15 cellular contexts compared by ENCODE assay signal in the genomic region with DNA sequence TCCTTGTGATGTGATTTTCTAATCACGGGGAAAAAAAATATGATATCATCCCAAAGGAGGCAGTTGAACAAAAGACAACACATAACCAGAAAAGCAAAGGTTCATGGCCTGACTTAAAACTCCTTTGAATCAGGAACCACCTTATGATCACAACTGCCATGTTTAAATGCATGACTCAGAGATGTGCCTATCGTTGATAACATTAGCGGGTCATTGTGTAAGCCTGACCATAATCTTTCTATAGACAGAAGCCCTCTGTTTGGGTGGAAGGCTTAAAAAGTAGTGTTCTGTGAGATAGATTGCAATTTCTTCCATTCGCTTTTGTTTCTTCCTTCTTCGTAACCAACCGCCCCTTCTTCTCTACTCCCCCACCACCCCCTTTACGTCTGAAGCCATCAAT.
DNase-seq lines count a peak whose midpoint lies in the region; ATAC-seq and TF ChIP-seq lines count a peak whose summit lies in the region.
"Had no signal": no experiment of that assay in that cellular context is flagged by ENCODE, and none has a peak within 500 bp of the region (broad histone marks: within the 10 kb centered on the region; RNA-seq: fewer than 3 reads in every experiment).

No MANE protein-coding gene starts in this region.

- no peaks in the 10 kb centered on the region for H3K36me3 ChIP-seq in H7 (replicated peaks; ENCODE audit: control insufficient read depth, insufficient read depth, low read length)
- H3K36me3 ChIP-seq in neuron (ENCODE audit: insufficient read depth, low read length) = no peaks in the 10 kb centered on the region

- H3K27ac ChIP-seq in dorsolateral prefrontal cortex = peak overlapping the region in 3 of 59 donors; percentile 8 to 21 (median 19)
- H3K27ac ChIP-seq: C4-2B had no signal

- no peak overlapping the region for H2AFZ ChIP-seq in neuron (ENCODE audit: low read depth, low read length)

- TF ChIP-seq CTCF in dorsolateral prefrontal cortex (IDR thresholded peaks at IDR 0.05 in 54 of 56, conservative IDR thresholded peaks at IDR 0.05 in 2 of 56; ENCODE audit: low read depth in 1 of 56, partially characterized antibody in 56 of 56) (no peak), type B pancreatic cell (conservative IDR thresholded peaks at IDR 0.05) (no peak)

- H3K4me1 ChIP-seq in neuron (ENCODE audit: insufficient read depth, low read length) = peaks cover 44% of the 10 kb centered on the region
- H3K4me1 ChIP-seq: Caco-2 had no signal

- H3K27me3 ChIP-seq in H7 (ENCODE audit: control insufficient read depth, insufficient read depth, low read length) (no peaks in the 10 kb centered on the region), dorsolateral prefrontal cortex (no peaks in the 10 kb centered on the region), neuron (ENCODE audit: insufficient read depth, low read length) (no peaks in the 10 kb centered on the region)

- ATAC-seq in SK-N-SH treated with all-trans-retinoic acid at 6 μM for 48 hours = no peak
- no peak for ATAC-seq in HG02970 (IDR thresholded peaks at IDR 0.05; ENCODE audit: low FRiP score, unreplicated experiment)
- ATAC-seq: HCT116, Panc1 had no signal

- DNase-seq in H7 (peak; percentile 7), SK-MEL-5 (ENCODE audit: low read depth, low spot score) (peak; percentile 100), dorsolateral prefrontal cortex (no peak), type B pancreatic cell (ENCODE audit: extremely low spot score, unreplicated experiment) (no peak)
- DNase-seq: Caco-2, DMS153, NCI-H187 treated with DMSO at 0.1 percent for 48 hours, Right ventricle myocardium superior, SK-N-SH had no signal

- in situ Hi-C loops in SK-MEL-5 (cut with HindIII; ENCODE audit: low pct_unique_long_range_greater_than_20kb, low sequenced_read_pairs) = no loop called here

- no peaks in the 10 kb centered on the region for H3K36me3 Mint-ChIP-seq in type B pancreatic cell

- no peaks in the 10 kb centered on the region for H3K27me3 Mint-ChIP-seq in type B pancreatic cell

- intact Hi-C loops in dorsolateral prefrontal cortex (cut with DNase I) = no loop called here

- H3K4me3 ChIP-seq in H7 (ENCODE audit: insufficient read depth, low read depth, low read length) (no peak overlapping the region), dorsolateral prefrontal cortex (peak overlapping the region in 35 of 59 donors; percentile 3 to 49 (median 29)), neuron (ENCODE audit: low read length) (peak overlapping the region; percentile 14)

- no peak overlapping the region for H3K27ac Mint-ChIP-seq in type B pancreatic cell

- H3K4me3 Mint-ChIP-seq in type B pancreatic cell = no peak overlapping the region

- no peaks in the 10 kb centered on the region for H3K9me3 Mint-ChIP-seq in type B pancreatic cell

- H3K4me1 Mint-ChIP-seq in type B pancreatic cell (ENCODE audit: unreplicated experiment) = peaks cover 8% of the 10 kb centered on the region

- H3K9me3 ChIP-seq in neuron (ENCODE audit: low read length) = no peaks in the 10 kb centered on the region
- H3K9me3 ChIP-seq: Caco-2, SK-N-SH had no signal

TF ChIP-seq in SK-N-SH treated with all-trans-retinoic acid at 6 μM for 48 hours, 23 proteins besides CTCF, POLR2A, EP300 and RAD21:
- TF ChIP-seq, protein P1, sequence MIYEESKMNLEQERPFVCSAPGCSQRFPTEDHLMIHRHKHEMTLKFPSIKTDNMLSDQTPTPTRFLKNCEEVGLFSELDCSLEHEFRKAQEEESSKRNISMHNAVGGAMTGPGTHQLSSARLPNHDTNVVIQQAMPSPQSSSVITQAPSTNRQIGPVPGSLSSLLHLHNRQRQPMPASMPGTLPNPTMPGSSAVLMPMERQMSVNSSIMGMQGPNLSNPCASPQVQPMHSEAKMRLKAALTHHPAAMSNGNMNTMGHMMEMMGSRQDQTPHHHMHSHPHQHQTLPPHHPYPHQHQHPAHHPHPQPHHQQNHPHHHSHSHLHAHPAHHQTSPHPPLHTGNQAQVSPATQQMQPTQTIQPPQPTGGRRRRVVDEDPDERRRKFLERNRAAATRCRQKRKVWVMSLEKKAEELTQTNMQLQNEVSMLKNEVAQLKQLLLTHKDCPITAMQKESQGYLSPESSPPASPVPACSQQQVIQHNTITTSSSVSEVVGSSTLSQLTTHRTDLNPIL (CRISPR knock-in tag; IDR thresholded peaks at IDR 0.05; ENCODE audit: low read depth) = no peak
- TF ChIP-seq ZNF565 (CRISPR knock-in tag; conservative IDR thresholded peaks at IDR 0.05; ENCODE audit: low read depth) = no peak
- TF ChIP-seq ZFP30 (CRISPR knock-in tag; IDR thresholded peaks at IDR 0.05) = no peak
- TF ChIP-seq, protein P2, sequence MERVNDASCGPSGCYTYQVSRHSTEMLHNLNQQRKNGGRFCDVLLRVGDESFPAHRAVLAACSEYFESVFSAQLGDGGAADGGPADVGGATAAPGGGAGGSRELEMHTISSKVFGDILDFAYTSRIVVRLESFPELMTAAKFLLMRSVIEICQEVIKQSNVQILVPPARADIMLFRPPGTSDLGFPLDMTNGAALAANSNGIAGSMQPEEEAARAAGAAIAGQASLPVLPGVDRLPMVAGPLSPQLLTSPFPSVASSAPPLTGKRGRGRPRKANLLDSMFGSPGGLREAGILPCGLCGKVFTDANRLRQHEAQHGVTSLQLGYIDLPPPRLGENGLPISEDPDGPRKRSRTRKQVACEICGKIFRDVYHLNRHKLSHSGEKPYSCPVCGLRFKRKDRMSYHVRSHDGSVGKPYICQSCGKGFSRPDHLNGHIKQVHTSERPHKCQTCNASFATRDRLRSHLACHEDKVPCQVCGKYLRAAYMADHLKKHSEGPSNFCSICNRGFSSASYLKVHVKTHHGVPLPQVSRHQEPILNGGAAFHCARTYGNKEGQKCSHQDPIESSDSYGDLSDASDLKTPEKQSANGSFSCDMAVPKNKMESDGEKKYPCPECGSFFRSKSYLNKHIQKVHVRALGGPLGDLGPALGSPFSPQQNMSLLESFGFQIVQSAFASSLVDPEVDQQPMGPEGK (CRISPR knock-in tag; IDR thresholded peaks at IDR 0.05; ENCODE audit: borderline replicate concordance) = no peak
- TF ChIP-seq TCF4 (CRISPR knock-in tag; IDR thresholded peaks at IDR 0.05; ENCODE audit: borderline replicate concordance) = no peak
- TF ChIP-seq, protein P3, sequence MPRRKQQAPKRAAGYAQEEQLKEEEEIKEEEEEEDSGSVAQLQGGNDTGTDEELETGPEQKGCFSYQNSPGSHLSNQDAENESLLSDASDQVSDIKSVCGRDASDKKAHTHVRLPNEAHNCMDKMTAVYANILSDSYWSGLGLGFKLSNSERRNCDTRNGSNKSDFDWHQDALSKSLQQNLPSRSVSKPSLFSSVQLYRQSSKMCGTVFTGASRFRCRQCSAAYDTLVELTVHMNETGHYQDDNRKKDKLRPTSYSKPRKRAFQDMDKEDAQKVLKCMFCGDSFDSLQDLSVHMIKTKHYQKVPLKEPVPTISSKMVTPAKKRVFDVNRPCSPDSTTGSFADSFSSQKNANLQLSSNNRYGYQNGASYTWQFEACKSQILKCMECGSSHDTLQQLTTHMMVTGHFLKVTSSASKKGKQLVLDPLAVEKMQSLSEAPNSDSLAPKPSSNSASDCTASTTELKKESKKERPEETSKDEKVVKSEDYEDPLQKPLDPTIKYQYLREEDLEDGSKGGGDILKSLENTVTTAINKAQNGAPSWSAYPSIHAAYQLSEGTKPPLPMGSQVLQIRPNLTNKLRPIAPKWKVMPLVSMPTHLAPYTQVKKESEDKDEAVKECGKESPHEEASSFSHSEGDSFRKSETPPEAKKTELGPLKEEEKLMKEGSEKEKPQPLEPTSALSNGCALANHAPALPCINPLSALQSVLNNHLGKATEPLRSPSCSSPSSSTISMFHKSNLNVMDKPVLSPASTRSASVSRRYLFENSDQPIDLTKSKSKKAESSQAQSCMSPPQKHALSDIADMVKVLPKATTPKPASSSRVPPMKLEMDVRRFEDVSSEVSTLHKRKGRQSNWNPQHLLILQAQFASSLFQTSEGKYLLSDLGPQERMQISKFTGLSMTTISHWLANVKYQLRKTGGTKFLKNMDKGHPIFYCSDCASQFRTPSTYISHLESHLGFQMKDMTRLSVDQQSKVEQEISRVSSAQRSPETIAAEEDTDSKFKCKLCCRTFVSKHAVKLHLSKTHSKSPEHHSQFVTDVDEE (CRISPR knock-in tag; IDR thresholded peaks at IDR 0.05) = no peak
- TF ChIP-seq BACH2 (CRISPR knock-in tag; IDR thresholded peaks at IDR 0.05; ENCODE audit: borderline replicate concordance) = no peak
- TF ChIP-seq TOX (CRISPR knock-in tag; IDR thresholded peaks at IDR 0.05; ENCODE audit: borderline replicate concordance) = no peak
- no peak for TF ChIP-seq ARNTL (CRISPR knock-in tag; IDR thresholded peaks at IDR 0.05; ENCODE audit: borderline replicate concordance, low read depth)
- TF ChIP-seq ESRRG (CRISPR knock-in tag; IDR thresholded peaks at IDR 0.05) = no peak
- TF ChIP-seq RARB (CRISPR knock-in tag; IDR thresholded peaks at IDR 0.05) = no peak
- TF ChIP-seq ZC3H10 (CRISPR knock-in tag; IDR thresholded peaks at IDR 0.05) = no peak
- no peak for TF ChIP-seq ZFP3 (CRISPR knock-in tag; IDR thresholded peaks at IDR 0.05)
- no peak for TF ChIP-seq ZNF70 (CRISPR knock-in tag; IDR thresholded peaks at IDR 0.05)

Comparison
In these comparisons a context has a peak if more than half of its experiments do, and no peak if none do; other contexts are left out.
1. DNase-seq: peak in H7 (single experiment) and SK-MEL-5 (single experiment); none in dorsolateral prefrontal cortex (0 of 10) and type B pancreatic cell (single experiment).